Comparison of ENCODE assay signal across 36 cellular contexts in genomic region chr3:71961891-71962290, GRCh38.
"Had no signal": no experiment of that assay in that cellular context is flagged by ENCODE, and none has a peak within 500 bp of the region (broad histone marks: within the 10 kb centered on the region; RNA-seq: fewer than 3 reads in every experiment).

No MANE protein-coding gene starts in this region.

- H3K36me3 ChIP-seq: adrenal gland, ascending aorta, brain microvascular endothelial cell, breast epithelium, cardiac muscle cell had no signal

- H3K4me3 ChIP-seq: adrenal gland, ascending aorta, body of pancreas, breast epithelium, cardiac muscle cell had no signal

- FAIRE-seq: bronchial epithelial cell had no signal

- H3K9me3 Mint-ChIP-seq: activated naive CD4-positive, alpha-beta T cell treated with anti-CD3 and anti-CD28 coated beads for 36 hours; activated naive CD4-positive, alpha-beta T cell treated with anti-CD3 and anti-CD28 coated beads, Interleukin-2, amount 10 ng/mL, durations not matched to agents 7 days and 5 days; activated naive CD4-positive, alpha-beta T cell treated with anti-CD3 and anti-CD28 coated beads, Interleukin-2, amount 50 U/mL, for 24 hours; activated naive CD8-positive, alpha-beta T cell treated with anti-CD3 and anti-CD28 coated beads for 36 hours; activated naive CD8-positive, alpha-beta T cell treated with anti-CD3 and anti-CD28 coated beads, Interleukin-2, amount 10 ng/mL, durations not matched to agents 7 days and 5 days; activated naive CD8-positive, alpha-beta T cell treated with anti-CD3 and anti-CD28 coated beads, Interleukin-2, amount 50 U/mL, for 24 hours; activated T-cell treated with anti-CD3 and anti-CD28 coated beads, Interleukin-2, amount 50 U/mL, for 4 hours; activated T-helper 1 cell treated with anti-CD3 and anti-CD28 coated beads, Interleukin-12 subunit alpha, Interleukin-12 subunit beta, Interleukin-2, Interleukin-4 antibody, amounts not matched to agents 30 ng/mL and 10 ng/mL and 1 ng/mL, durations not matched to agents 14 hours and 24 hours and 36 hours; activated T-helper 17 cell treated with anti-CD3 and anti-CD28 coated beads, Interleukin-2, amount 50 U/mL, for 72 hours; activated T-helper 2 cell treated with anti-CD3 and anti-CD28 coated beads, Interferon-gamma antibody, Interleukin-2, Interleukin-4, amounts not matched to agents 10 μg/mL and 5 μg/mL and 100 μg/mL, durations not matched to agents 14 hours and 24 hours and 36 hours; central memory CD8-positive, alpha-beta T cell had no signal

- DNase-seq: activated effector memory CD4-positive, alpha-beta T cell treated with anti-CD3 and anti-CD28 coated beads, Interleukin-2, amount 50 U/mL, for 16 hours; activated effector memory CD4-positive, alpha-beta T cell treated with Interleukin-2 at 50 U/mL for 16 hours; activated gamma-delta T cell; activated gamma-delta T cell treated with Interleukin-2 at 50 U/mL for 16 hours; activated naive CD4-positive, alpha-beta T cell; activated naive CD4-positive, alpha-beta T cell treated with anti-CD3 and anti-CD28 coated beads for 36 hours; activated naive CD4-positive, alpha-beta T cell treated with anti-CD3 and anti-CD28 coated beads, Interleukin-2, amount 10 ng/mL, durations not matched to agents 7 days and 5 days; activated naive CD4-positive, alpha-beta T cell treated with anti-CD3 and anti-CD28 coated beads, Interleukin-2, amount 50 U/mL, for 16 hours; activated naive CD4-positive, alpha-beta T cell treated with Interleukin-2 at 50 U/mL for 16 hours; activated naive CD8-positive, alpha-beta T cell treated with anti-CD3 and anti-CD28 coated beads for 36 hours; activated naive CD8-positive, alpha-beta T cell treated with anti-CD3 and anti-CD28 coated beads, Interleukin-2, amount 10 ng/mL, durations not matched to agents 7 days and 5 days; activated naive CD8-positive, alpha-beta T cell treated with anti-CD3 and anti-CD28 coated beads, Interleukin-2, amount 50 U/mL, for 24 hours; activated T-cell treated with anti-CD3 and anti-CD28 coated beads, Interleukin-2, amount 50 U/mL, for 1 hour; activated T-cell treated with anti-CD3 and anti-CD28 coated beads, Interleukin-2, amount 50 U/mL, for 4 hours; activated T-cell treated with anti-CD3 and anti-CD28 coated beads, Interleukin-2, amount 50 U/mL, for 48 hours; activated T-cell treated with anti-CD3 and anti-CD28 coated beads, Interleukin-2, amount 50 U/mL, for 72 hours; adrenal gland; amniotic stem cell; amygdala; anterior cingulate cortex; aorta; body of pancreas; brain microvascular endothelial cell; central memory CD4-positive, alpha-beta T cell; cerebellar nuclear complex had no signal

- H3K27ac ChIP-seq: adrenal gland, ascending aorta, body of pancreas, brain microvascular endothelial cell, breast epithelium, cardiac muscle cell had no signal

- H3K9me3 ChIP-seq: adrenal gland, ascending aorta, body of pancreas, breast epithelium had no signal

- H3K4me1 Mint-ChIP-seq: central memory CD8-positive, alpha-beta T cell had no signal

- H3K4me3 Mint-ChIP-seq: activated naive CD4-positive, alpha-beta T cell treated with anti-CD3 and anti-CD28 coated beads for 36 hours; activated naive CD4-positive, alpha-beta T cell treated with anti-CD3 and anti-CD28 coated beads, Interleukin-2, amount 10 ng/mL, durations not matched to agents 7 days and 5 days; activated naive CD4-positive, alpha-beta T cell treated with anti-CD3 and anti-CD28 coated beads, Interleukin-2, amount 50 U/mL, for 24 hours; activated naive CD8-positive, alpha-beta T cell; activated naive CD8-positive, alpha-beta T cell treated with anti-CD3 and anti-CD28 coated beads for 36 hours; activated naive CD8-positive, alpha-beta T cell treated with anti-CD3 and anti-CD28 coated beads, Interleukin-2, amount 10 ng/mL, durations not matched to agents 7 days and 5 days; activated naive CD8-positive, alpha-beta T cell treated with anti-CD3 and anti-CD28 coated beads, Interleukin-2, amount 50 U/mL, for 24 hours; activated T-cell treated with anti-CD3 and anti-CD28 coated beads, Interleukin-2, amount 50 U/mL, for 4 hours; activated T-cell treated with anti-CD3 and anti-CD28 coated beads, Interleukin-2, amount 50 U/mL, for 72 hours; activated T-helper 1 cell treated with anti-CD3 and anti-CD28 coated beads, Interleukin-12 subunit alpha, Interleukin-12 subunit beta, Interleukin-2, Interleukin-4 antibody, amounts not matched to agents 30 ng/mL and 10 ng/mL and 1 ng/mL, durations not matched to agents 14 hours and 24 hours and 36 hours; activated T-helper 17 cell treated with anti-CD3 and anti-CD28 coated beads, Interleukin-2, amount 50 U/mL, for 72 hours; brain; central memory CD8-positive, alpha-beta T cell had no signal

- H3K27me3 Mint-ChIP-seq: activated naive CD4-positive, alpha-beta T cell treated with anti-CD3 and anti-CD28 coated beads, Interleukin-2, amount 10 ng/mL, durations not matched to agents 7 days and 5 days had no signal

- H3K36me3 Mint-ChIP-seq: activated naive CD4-positive, alpha-beta T cell treated with anti-CD3 and anti-CD28 coated beads, Interleukin-2, amount 10 ng/mL, durations not matched to agents 7 days and 5 days; activated naive CD4-positive, alpha-beta T cell treated with anti-CD3 and anti-CD28 coated beads, Interleukin-2, amount 50 U/mL, for 24 hours; activated naive CD8-positive, alpha-beta T cell; activated naive CD8-positive, alpha-beta T cell treated with anti-CD3 and anti-CD28 coated beads, Interleukin-2, amount 10 ng/mL, durations not matched to agents 7 days and 5 days; brain had no signal

- H3K27me3 ChIP-seq: adrenal gland, ascending aorta, body of pancreas, breast epithelium, cardiac muscle cell had no signal

- H3K27ac Mint-ChIP-seq: activated naive CD4-positive, alpha-beta T cell treated with anti-CD3 and anti-CD28 coated beads for 36 hours; activated naive CD4-positive, alpha-beta T cell treated with anti-CD3 and anti-CD28 coated beads, Interleukin-2, amount 10 ng/mL, durations not matched to agents 7 days and 5 days; activated naive CD4-positive, alpha-beta T cell treated with anti-CD3 and anti-CD28 coated beads, Interleukin-2, amount 50 U/mL, for 24 hours; activated naive CD8-positive, alpha-beta T cell; activated naive CD8-positive, alpha-beta T cell treated with anti-CD3 and anti-CD28 coated beads for 36 hours; activated naive CD8-positive, alpha-beta T cell treated with anti-CD3 and anti-CD28 coated beads, Interleukin-2, amount 10 ng/mL, durations not matched to agents 7 days and 5 days; activated naive CD8-positive, alpha-beta T cell treated with anti-CD3 and anti-CD28 coated beads, Interleukin-2, amount 50 U/mL, for 24 hours; activated T-cell treated with anti-CD3 and anti-CD28 coated beads, Interleukin-2, amount 50 U/mL, for 72 hours; activated T-helper 1 cell treated with anti-CD3 and anti-CD28 coated beads, Interleukin-12 subunit alpha, Interleukin-12 subunit beta, Interleukin-2, Interleukin-4 antibody, amounts not matched to agents 30 ng/mL and 10 ng/mL and 1 ng/mL, durations not matched to agents 14 hours and 24 hours and 36 hours; activated T-helper 17 cell treated with anti-CD3 and anti-CD28 coated beads, Interleukin-2, amount 50 U/mL, for 72 hours; activated T-helper 2 cell treated with anti-CD3 and anti-CD28 coated beads, Interferon-gamma antibody, Interleukin-2, Interleukin-4, amounts not matched to agents 10 μg/mL and 5 μg/mL and 100 μg/mL, durations not matched to agents 14 hours and 24 hours and 36 hours had no signal

- H3K4me1 ChIP-seq: adrenal gland, ascending aorta, breast epithelium had no signal
